ENCODE assay signal across 25 cellular contexts in the genomic region with DNA sequence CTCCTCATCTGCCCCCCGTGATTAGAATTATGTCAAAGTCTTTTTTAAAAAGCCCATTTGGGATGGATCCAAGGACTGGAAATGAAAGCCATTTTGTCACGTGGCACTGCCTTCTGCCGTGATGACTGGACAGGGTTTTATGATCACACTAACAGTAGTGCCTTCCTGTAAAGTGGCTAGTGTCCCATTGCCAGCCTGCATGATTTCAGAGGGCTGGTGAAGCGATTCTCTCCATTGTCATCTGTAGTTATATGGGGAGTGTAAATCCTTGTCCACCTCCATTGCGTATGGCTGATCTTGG. TPM values are rescaled to one million over a fixed set of nuclear protein-coding genes. Genes with fewer than 3 reads are reported as not detected.
DNase-seq lines count a peak whose midpoint lies in the region; ATAC-seq, FAIRE-seq and TF ChIP-seq lines count a peak whose summit lies in the region.
"Had no signal": no experiment of that assay in that cellular context is flagged by ENCODE, and none has a peak within 500 bp of the region (broad histone marks: within the 10 kb centered on the region; RNA-seq: fewer than 3 reads in every experiment).

No MANE protein-coding gene starts in this region.

- no peak overlapping the region for H3K14ac ChIP-seq in IMR-90 (replicated peaks; ENCODE audit: low read depth, low read length)

- no peaks in the 10 kb centered on the region for H3K79me2 ChIP-seq in K562 (ENCODE audit: control insufficient read depth, insufficient read depth, low read length)
- H3K79me2 ChIP-seq in parathyroid adenoma = no peaks in the 10 kb centered on the region

- H4K20me1 ChIP-seq in IMR-90 (ENCODE audit: insufficient read depth, low read length) (no peaks in the 10 kb centered on the region), K562 (replicated peaks; ENCODE audit: control insufficient read depth, insufficient read depth, low read length) (no peaks in the 10 kb centered on the region)

- peaks cover 6% of the 10 kb centered on the region; the same call in 1 of the 2 replicates for H3K36me3 ChIP-seq in IMR-90 (ENCODE audit: control insufficient read depth, insufficient read depth, low read length)
- peaks cover 25% of the 10 kb centered on the region; the same call in 2 of the 3 replicates for H3K36me3 ChIP-seq in K562 (ENCODE audit: control insufficient read depth, insufficient read depth, low read length)
- H3K36me3 ChIP-seq in parathyroid adenoma (ENCODE audit: control insufficient read depth, insufficient read depth, low read length) = no peaks in the 10 kb centered on the region
- H3K36me3 ChIP-seq: thoracic aorta, WERI-Rb-1 had no signal

- in situ Hi-C loops in IMR-90 (cut with MboI; ENCODE audit: low sequenced_read_pairs) (no loop called here), K562 (cut with MboI) (no loop called here)

- H3K36me3 Mint-ChIP-seq in CD14-positive monocyte = no peaks in the 10 kb centered on the region
- H3K36me3 Mint-ChIP-seq: activated CD8-positive, alpha-beta memory T cell treated with anti-CD3 and anti-CD28 coated beads, Interleukin-2, amount 10 ng/mL, durations not matched to agents 7 days and 5 days; natural killer cell had no signal

- POLR2A ChIA-PET in IMR-90 (lab: Charles Lee; ENCODE audit: unreplicated experiment) (no interaction called here), K562 (lab: Yijun Ruan, JAX) (no interaction called here)

- intact Hi-C loops in CD14-positive monocyte (cut with micrococcal nuclease) = no loop called here
- intact Hi-C loops in IMR-90 (cut with micrococcal nuclease) = no loop called here
- intact Hi-C loops in K562 (cut with micrococcal nuclease) = no loop called here

- H2AK9ac ChIP-seq in IMR-90 (replicated peaks; ENCODE audit: low read depth, low read length, poor library complexity) = no peak overlapping the region

- dilution Hi-C loops in IMR-90 (cut with HindIII; ENCODE audit: low sequenced_read_pairs, unreplicated experiment) = no loop called here

- WGBS in IMR-90 (ENCODE audit: extremely low coverage in 2 of 2, insufficient read length in 1 of 2), 2 experiments = no CpG with 5 or more reads among the region's 5 CpGs
- 69% methylated on average over 5 of the region's 5 CpGs for WGBS in K562 (ENCODE audit: insufficient coverage, low coverage, missing lambda C conversion rate)

- no peak overlapping the region for H2BK15ac ChIP-seq in IMR-90 (ENCODE audit: low read depth, low read length)

- H4K5ac ChIP-seq in IMR-90 (ENCODE audit: low read depth, low read length) = no peak overlapping the region

- no peak overlapping the region for H3K27ac Mint-ChIP-seq in CD14-positive monocyte
- H3K27ac Mint-ChIP-seq: activated CD8-positive, alpha-beta memory T cell treated with anti-CD3 and anti-CD28 coated beads, Interleukin-2, amount 10 ng/mL, durations not matched to agents 7 days and 5 days; natural killer cell; stimulated activated naive CD8-positive, alpha-beta T cell treated with anti-CD3 and anti-CD28 coated beads, Interleukin-15, Interleukin-2, amounts not matched to agents 100 ng/mL and 50 ng/mL, for 24 hours had no signal

- no peak overlapping the region for H3K18ac ChIP-seq in IMR-90 (ENCODE audit: low read depth, low read length)

- no peak overlapping the region for H4K91ac ChIP-seq in IMR-90 (ENCODE audit: insufficient read depth, low read depth, low read length)

- no peak overlapping the region for H2BK20ac ChIP-seq in IMR-90 (ENCODE audit: low read depth, low read length)

- CTCF ChIA-PET in IMR-90 (lab: Yijun Ruan, JAX) (no interaction called here), K562 (lab: Yijun Ruan, JAX; ENCODE audit: low intra/inter-chr PET ratio) (interaction anchor here (0.9 kb wide), 1 partner anchor 167 kb away, joined by 3 read pairs; no protein-coding TSS in a partner anchor)

- H2AK5ac ChIP-seq in IMR-90 (ENCODE audit: low read depth, low read length) = peak overlapping the region; percentile 48; the same call in 1 of the 2 replicates

- H3K79me1 ChIP-seq in IMR-90 (ENCODE audit: low read depth in 1 of 2, low read length in 2 of 2) = peaks cover 3 to 36% of the 10 kb centered on the region in 2 experiments; a peak in 3 of 4 replicates

- DNase-seq in CD14-positive monocyte (ENCODE audit: low spot score) (no peak), IMR-90 (no peak), K562 (ENCODE audit: extremely low read depth in 1 of 4, low spot score in 3 of 4) (no peak), D341Med (ENCODE audit: low spot score) (no peak), DMS153 (lab: John Stamatoyannopoulos, UW) (no peak)
- DNase-seq: activated CD8-positive, alpha-beta memory T cell treated with anti-CD3 and anti-CD28 coated beads, Interleukin-2, amount 10 ng/mL, durations not matched to agents 7 days and 5 days; activated naive CD4-positive, alpha-beta T cell; activated T-cell treated with anti-CD3 and anti-CD28 coated beads, Interleukin-2, amount 50 U/mL, for 48 hours; amniotic stem cell; brain microvascular endothelial cell; DMS79 treated with DMSO at 0.1 percent for 48 hours; Kasumi-1; natural killer cell; NCI-H526 treated with DMSO at 0.1 percent for 48 hours; occipital lobe; T-helper 9 cell; WERI-Rb-1 had no signal

- H3K9me1 ChIP-seq in IMR-90 (ENCODE audit: insufficient read depth, low read length) (peaks cover 14% of the 10 kb centered on the region), K562 (ENCODE audit: control insufficient read depth, insufficient read depth, low read length) (no peaks in the 10 kb centered on the region)

- no peak overlapping the region for H3K27ac ChIP-seq in IMR-90 (ENCODE audit: insufficient read depth, low read length)
- no peak overlapping the region for H3K27ac ChIP-seq in K562 (ENCODE audit: extremely low read depth, low read depth, low read length)
- H3K27ac ChIP-seq in parathyroid adenoma = no peak overlapping the region
- H3K27ac ChIP-seq: brain microvascular endothelial cell, epithelial cell of prostate, skin epidermis, thoracic aorta, WERI-Rb-1 had no signal

- no peak overlapping the region for H3K9ac ChIP-seq in IMR-90 (ENCODE audit: low read depth, low read length)
- no peak overlapping the region for H3K9ac ChIP-seq in K562 (ENCODE audit: insufficient read depth in 1 of 2, low read depth in 2 of 2, low read length in 2 of 2)
- H3K9ac ChIP-seq in parathyroid adenoma = no peak overlapping the region

- no peak overlapping the region for H2BK5ac ChIP-seq in IMR-90 (ENCODE audit: low read depth, low read length, poor library complexity, severe bottlenecking)

- H2AFZ ChIP-seq in IMR-90 (replicated peaks; ENCODE audit: low read length, poor library complexity) = no peak overlapping the region
- no peak overlapping the region for H2AFZ ChIP-seq in K562 (ENCODE audit: low read depth, low read length)
- H2AFZ ChIP-seq in parathyroid adenoma = no peak overlapping the region

- no peak overlapping the region for H3K4ac ChIP-seq in IMR-90 (ENCODE audit: low read depth, low read length)

- H3K9me3 ChIP-seq in IMR-90 (ENCODE audit: control insufficient read depth, insufficient read depth, low read length) (peaks cover 2% of the 10 kb centered on the region; the same call in 1 of the 2 replicates), K562 (replicated peaks; ENCODE audit: control insufficient read depth, insufficient read depth, low read depth, low read length) (no peaks in the 10 kb centered on the region), parathyroid adenoma (ENCODE audit: control insufficient read depth, low read length) (no peaks in the 10 kb centered on the region)
- H3K9me3 ChIP-seq: thoracic aorta had no signal

- ATAC-seq in IMR-90 (ENCODE audit: low read depth) (no peak), K562 (no peak; the same call in 2 of the 3 replicates), HG02973 (IDR thresholded peaks at IDR 0.05; ENCODE audit: unreplicated experiment) (no peak), GM18870 (IDR thresholded peaks at IDR 0.05; ENCODE audit: unreplicated experiment) (no peak)
- ATAC-seq: activated CD8-positive, alpha-beta memory T cell treated with anti-CD3 and anti-CD28 coated beads, Interleukin-2, amount 10 ng/mL, durations not matched to agents 7 days and 5 days; natural killer cell had no signal

- BruUV-seq in IMR-90 (replicated peaks; lab: Mats Ljungman, UMichigan) = no TSS peak
- no TSS peak for BruUV-seq in K562 (replicated peaks; lab: Mats Ljungman, UMichigan)

- TF ChIP-seq EP300 in K562 (IDR thresholded peaks at IDR 0.05; ENCODE audit: low read length) = no peak

- TF ChIP-seq RAD21 in IMR-90 (IDR thresholded peaks at IDR 0.05; ENCODE audit: low read length) = no peak
- TF ChIP-seq RAD21 in K562 (CRISPR knock-in tag; conservative IDR thresholded peaks at IDR 0.05 in 1 of 2, IDR thresholded peaks at IDR 0.05 in 1 of 2) = no peak

- no peak overlapping the region for H4K8ac ChIP-seq in IMR-90 (ENCODE audit: low read depth in 2 of 2, low read length in 2 of 2)

- no peaks in the 10 kb centered on the region for H3K4me1 Mint-ChIP-seq in CD14-positive monocyte
- H3K4me1 Mint-ChIP-seq: activated CD8-positive, alpha-beta memory T cell treated with anti-CD3 and anti-CD28 coated beads, Interleukin-2, amount 10 ng/mL, durations not matched to agents 7 days and 5 days; natural killer cell had no signal

- H3K27me3 ChIP-seq in IMR-90 (ENCODE audit: control insufficient read depth, insufficient read depth, low read length) = no peaks in the 10 kb centered on the region
- H3K27me3 ChIP-seq in K562 (ENCODE audit: control insufficient read depth in 2 of 2, insufficient read depth in 2 of 2, low read length in 2 of 2) = no peaks in the 10 kb centered on the region
- no peaks in the 10 kb centered on the region for H3K27me3 ChIP-seq in parathyroid adenoma (ENCODE audit: control insufficient read depth, insufficient read depth, low read length)
- H3K27me3 ChIP-seq: brain microvascular endothelial cell had no signal

- no peaks in the 10 kb centered on the region for H3K27me3 Mint-ChIP-seq in CD14-positive monocyte (ENCODE audit: low read depth in 3 of 3)
- H3K27me3 Mint-ChIP-seq: stimulated activated naive CD8-positive, alpha-beta T cell treated with anti-CD3 and anti-CD28 coated beads, Interleukin-15, Interleukin-2, amounts not matched to agents 100 ng/mL and 50 ng/mL, for 24 hours had no signal

- no peak overlapping the region for H2BK120ac ChIP-seq in IMR-90 (ENCODE audit: low read depth, low read length)

- TF ChIP-seq POLR2A in IMR-90 (IDR thresholded peaks at IDR 0.05; ENCODE audit: low read depth, low read length) = no peak
- no peak for TF ChIP-seq POLR2A in K562 (conservative IDR thresholded peaks at IDR 0.05)

- H3K9me3 Mint-ChIP-seq in CD14-positive monocyte = peaks cover 0 to 2% (median 0%) of the 10 kb centered on the region in 7 donors
- H3K9me3 Mint-ChIP-seq: natural killer cell; stimulated activated naive CD8-positive, alpha-beta T cell treated with anti-CD3 and anti-CD28 coated beads, Interleukin-15, Interleukin-2, amounts not matched to agents 100 ng/mL and 50 ng/mL, for 24 hours had no signal

- no peak overlapping the region for H3K23ac ChIP-seq in IMR-90 (ENCODE audit: low read depth, low read length)

- H3K56ac ChIP-seq in IMR-90 (ENCODE audit: extremely low read depth, insufficient read depth, low read length) = no peak overlapping the region

- H3K4me3 ChIP-seq in IMR-90 (ENCODE audit: insufficient read depth, low read depth, low read length) = no peak overlapping the region
- H3K4me3 ChIP-seq in K562 = no peak overlapping the region
- no peak overlapping the region for H3K4me3 ChIP-seq in parathyroid adenoma (ENCODE audit: low read depth, low read length)
- H3K4me3 ChIP-seq: skin epidermis, thoracic aorta had no signal

- TF ChIP-seq CTCF in CD14-positive monocyte (IDR thresholded peaks at IDR 0.05) (peak; percentile 6), IMR-90 (conservative IDR thresholded peaks at IDR 0.05; ENCODE audit: low read depth, low read length) (no peak), K562 (IDR thresholded peaks at IDR 0.05 in 2 of 3, conservative IDR thresholded peaks at IDR 0.05 in 1 of 3; ENCODE audit: insufficient read depth in 2 of 3, low read depth in 1 of 3, low read length in 3 of 3) (no peak), parathyroid adenoma (IDR thresholded peaks at IDR 0.05) (peak; percentile 1)

- no peak overlapping the region for H3K4me3 Mint-ChIP-seq in CD14-positive monocyte
- H3K4me3 Mint-ChIP-seq: activated CD8-positive, alpha-beta memory T cell treated with anti-CD3 and anti-CD28 coated beads, Interleukin-2, amount 10 ng/mL, durations not matched to agents 7 days and 5 days; natural killer cell; stimulated activated naive CD8-positive, alpha-beta T cell treated with anti-CD3 and anti-CD28 coated beads, Interleukin-15, Interleukin-2, amounts not matched to agents 100 ng/mL and 50 ng/mL, for 24 hours had no signal

- H3K4me1 ChIP-seq in IMR-90 (ENCODE audit: control insufficient read depth, insufficient read depth, low read length) (peaks cover 14% of the 10 kb centered on the region), K562 (replicated peaks in 1 of 2; ENCODE audit: control insufficient read depth in 2 of 2, insufficient read depth in 2 of 2, low read length in 2 of 2) (no peaks in the 10 kb centered on the region), parathyroid adenoma (peaks cover 4% of the 10 kb centered on the region)

- H3K4me2 ChIP-seq in IMR-90 (ENCODE audit: low read depth, low read length) (no peak overlapping the region), K562 (ENCODE audit: insufficient read depth, low read length) (no peak overlapping the region), parathyroid adenoma (ENCODE audit: low read length) (no peak overlapping the region)

- no peak for FAIRE-seq in K562 (lab: Jason Lieb, UNC)
- FAIRE-seq: keratinocyte had no signal

RNA-seq across cellular contexts. Expression of gene CFAP251, which starts 37.6 kb away (rescaled TPM):
- polyA plus RNA-seq in CD14-positive monocyte (under 1 TPM in 1 of 2 donors, not detected in 1; 0.17 TPM), IMR-90 (2012; rRNA removed) (6.8 and 7.8 TPM in 2 replicates), K562 (2011; rRNA removed) (20.0 and 22.2 TPM in 2 replicates), K562 (2014; fragmentation: Illumina TruSeq; extraction: Trizol) (16.5 and 18.1 TPM in 2 replicates), K562 (2014; fragmentation: Nextera tagmentation; extraction: Ambion mirVana) (10 to 100 TPM; 17.4 to 24.3 TPM), K562 (2014; rRNA removed) (27.7 and 31.0 TPM in 2 replicates)
- total RNA-seq in IMR-90 (2012; rRNA removed) (9.1 and 9.4 TPM in 2 replicates), K562 (2014; rRNA removed) (23.9 and 25.2 TPM in 2 replicates), K562 (2014; rRNA removed; fragmentation: Illumina TruSeq; extraction: Trizol) (16.6 and 19.0 TPM in 2 replicates), K562 (2015; rRNA removed; fragmentation: Illumina TruSeq; extraction: Trizol) (16.2 and 19.1 TPM in 2 replicates), K562 (2021) (17.2 and 18.2 TPM in 2 replicates)
- 4.2 and 6.8 TPM in 2 replicates for polyA plus RNA-seq in IMR-90 (2012; cell fraction: cytosol; rRNA removed)
- 5.3 and 12.5 TPM in 2 replicates for polyA plus RNA-seq in IMR-90 (2012; cell fraction: nucleus; rRNA removed; ENCODE audit: low replicate concordance)
- total RNA-seq in K562 (2011; cell fraction: chromatin; rRNA removed; ENCODE audit: low replicate concordance) = 69.4 and 86.7 TPM in 2 replicates
- 33.5 and 44.6 TPM in 2 replicates for total RNA-seq in K562 (2011; cell fraction: nucleolus; rRNA removed)
- total RNA-seq in K562 (2011; cell fraction: nucleoplasm; rRNA removed) = 42.5 and 56.6 TPM in 2 replicates
- 12.2 and 17.2 TPM in 2 replicates for polyA plus RNA-seq in K562 (2011; cell fraction: cytosol; rRNA removed)
- polyA plus RNA-seq in K562 (2011; cell fraction: nucleus; rRNA removed) = 42.3 and 43.1 TPM in 2 replicates
- 12.5 and 19.8 TPM in 2 replicates for polyA plus RNA-seq in K562 (2012)
- 38.6 and 40.6 TPM in 2 replicates for polyA minus RNA-seq in K562 (2011; rRNA and poly(A)+ RNA removed)
- polyA minus RNA-seq in K562 (2011; cell fraction: cytosol; rRNA and poly(A)+ RNA removed) = 10.4 and 13.1 TPM in 2 replicates
- 18.7 and 32.1 TPM in 2 replicates for polyA minus RNA-seq in K562 (2011; cell fraction: nucleus; rRNA and poly(A)+ RNA removed)

Comparison
In these comparisons a context has a peak if more than half of its experiments do, and no peak if none do; other contexts are left out.
1. CTCF ChIP-seq: peak in CD14-positive monocyte (single experiment) and parathyroid adenoma (single experiment); none in IMR-90 (single experiment) and K562 (0 of 3).